In genomic region chr17:50953831-50954601, GRCh38 we compare ENCODE assay signal across 8 cellular contexts.
DNase-seq lines count a peak whose midpoint lies in the region; ATAC-seq and TF ChIP-seq lines count a peak whose summit lies in the region.

No MANE protein-coding gene starts in this region.

- ATAC-seq in DND-41 (ENCODE audit: insufficient read depth, low read depth) (0 out of 3 replicates have a peak, but pooled peaks have one; percentile 41), upper lobe of right lung (peak; percentile 36), HG03108 (IDR thresholded peaks at IDR 0.05; ENCODE audit: unreplicated experiment) (no peak)

- H3K4me3 ChIP-seq in DND-41 (ENCODE audit: low read depth in 1 of 2, low read length in 2 of 2) (no peak overlapping the region), upper lobe of right lung (peak overlapping the region; percentile 16)

- H3K27me3 ChIP-seq in DND-41 (ENCODE audit: insufficient read depth, low read length, poor library complexity) (no peaks in the 10 kb centered on the region), layer of hippocampus (ENCODE audit: control insufficient read depth, insufficient read depth, low read length) (no peaks in the 10 kb centered on the region), upper lobe of right lung (no peaks in the 10 kb centered on the region)

- H3K9ac ChIP-seq in DND-41 (ENCODE audit: low read depth, low read length) = no peak overlapping the region

- H3K79me2 ChIP-seq in DND-41 (ENCODE audit: insufficient read depth, low read length) = no peaks in the 10 kb centered on the region

- H3K4me2 ChIP-seq in DND-41 (ENCODE audit: insufficient read depth, low read length) = no peak overlapping the region

- H3K36me3 ChIP-seq in DND-41 (ENCODE audit: insufficient read depth, low read length) (no peaks in the 10 kb centered on the region), upper lobe of right lung (peaks cover 4% of the 10 kb centered on the region)

- H3K9me3 ChIP-seq in DND-41 (ENCODE audit: insufficient read depth, low read length, severe bottlenecking) (no peaks in the 10 kb centered on the region), upper lobe of right lung (no peaks in the 10 kb centered on the region)

- TF ChIP-seq CTCF in DND-41 (IDR thresholded peaks at IDR 0.05; ENCODE audit: borderline replicate concordance, extremely low read depth, low read length, poor library complexity, severe bottlenecking) (no peak), upper lobe of right lung (IDR thresholded peaks at IDR 0.05) (no peak)

- no peak overlapping the region for H2AFZ ChIP-seq in DND-41 (ENCODE audit: low read depth, low read length)

- H3K4me1 ChIP-seq in DND-41 (ENCODE audit: insufficient read depth, low read length) = peaks cover 8% of the 10 kb centered on the region; the same call in 1 of the 2 replicates
- H3K4me1 ChIP-seq in upper lobe of right lung = peaks cover 40% of the 10 kb centered on the region

- H3K27ac ChIP-seq in DND-41 (ENCODE audit: low read length) (no peak overlapping the region), layer of hippocampus (ENCODE audit: low read depth, low read length) (peak overlapping the region; percentile 74), upper lobe of right lung (peak overlapping the region; percentile 70)

- intact Hi-C loops in upper lobe of right lung (cut with DNase I) = no loop called here

- H4K20me1 ChIP-seq in DND-41 (ENCODE audit: insufficient read depth, low read length) = peaks cover 7% of the 10 kb centered on the region; the same call in 1 of the 2 replicates

- DNase-seq in DND-41 (peak; percentile 43), NCI-H2107 (lab: John Stamatoyannopoulos, UW) (peak; percentile 38), brain pericyte (ENCODE audit: low read depth, low spot score) (peak; percentile 76), upper lobe of right lung (peak; percentile 80), cerebellum (ENCODE audit: low spot score) (no peak)
- DNase-seq in stimulated activated CD8-positive, alpha-beta memory T cell treated with anti-CD3 and anti-CD28 coated beads, Interleukin-4, amount 100 ng/mL, for 48 hours = no peak

Comparison
In these comparisons a context has a peak if more than half of its experiments do, and no peak if none do; other contexts are left out.
1. DNase-seq: peak in DND-41 (single experiment), NCI-H2107 (single experiment), brain pericyte (single experiment) and upper lobe of right lung (single experiment); none in stimulated activated CD8-positive, alpha-beta memory T cell treated with anti-CD3 and anti-CD28 coated beads, Interleukin-4, amount 100 ng/mL, for 48 hours (single experiment) and cerebellum (single experiment).